In genomic region chr1:161626445-161627139, GRCh38 we compare ENCODE assay signal across 13 cellular contexts. TPM values are rescaled to one million over a fixed set of nuclear protein-coding genes. Genes with fewer than 3 reads are reported as not detected.
A peak's percentile ranks its signal among the peaks of the same experiment; 100 is the strongest.
DNase-seq lines count a peak whose midpoint lies in the region; ATAC-seq and TF ChIP-seq lines count a peak whose summit lies in the region.
"Not testable (repeated sequence)": the region's sequence is repeated elsewhere in the genome, so short reads cannot be mapped to it uniquely, and the experiment has no call there.
"Had no signal": no experiment of that assay in that cellular context is flagged by ENCODE, and none has a peak within 500 bp of the region (broad histone marks: within the 10 kb centered on the region; RNA-seq: fewer than 3 reads in every experiment).

No MANE protein-coding gene starts in this region.

- H3K4me3 Mint-ChIP-seq in CD4-positive, alpha-beta memory T cell, result peak overlapping the region in 6 of 8 donors; percentile 13 to 61 (median 32)
- not testable (repeated sequence) for H3K4me3 Mint-ChIP-seq in activated CD4-positive, alpha-beta memory T cell treated with anti-CD3 and anti-CD28 coated beads, Interleukin-2, amount 10 ng/mL, durations not matched to agents 7 days and 5 days; dendritic cell treated with granulocyte-macrophage colony-stimulating factor and Interleukin-4, amounts not matched to agents 40 ng/mL and 50 ng/mL, for 4 days; memory B cell
- peak overlapping the region; percentile 67 for H3K4me3 Mint-ChIP-seq in natural killer cell treated with Interleukin-12 subunit alpha and Interleukin-12 subunit beta and Interleukin-15 and Interleukin-18, amount 100 ng/mL, for 72 hours

- H3K27me3 ChIP-seq in CD4-positive, alpha-beta memory T cell (ENCODE audit: insufficient read depth, low read length); HL-60 (ENCODE audit: insufficient read depth, poor library complexity, severe bottlenecking); upper lobe of right lung: not testable (repeated sequence)

- not testable (repeated sequence) for TF ChIP-seq CTCF in HL-60 (IDR thresholded peaks at IDR 0.05; ENCODE audit: insufficient read depth, low read length); upper lobe of right lung (IDR thresholded peaks at IDR 0.05)

- H3K9me3 Mint-ChIP-seq in CD4-positive, alpha-beta memory T cell; activated CD4-positive, alpha-beta memory T cell treated with anti-CD3 and anti-CD28 coated beads, Interleukin-2, amount 10 ng/mL, durations not matched to agents 7 days and 5 days; dendritic cell treated with granulocyte-macrophage colony-stimulating factor and Interleukin-4, amounts not matched to agents 40 ng/mL and 50 ng/mL, for 4 days; memory B cell; natural killer cell treated with Interleukin-12 subunit alpha and Interleukin-12 subunit beta and Interleukin-15 and Interleukin-18, amount 100 ng/mL, for 72 hours: not testable (repeated sequence)

- H3K4me1 ChIP-seq in CD4-positive, alpha-beta memory T cell (ENCODE audit: insufficient read depth, low read length), result peaks cover 36% of the 10 kb centered on the region
- H3K4me1 ChIP-seq in upper lobe of right lung, result not testable (repeated sequence)

- not testable (repeated sequence) for H3K36me3 Mint-ChIP-seq in CD4-positive, alpha-beta memory T cell; activated CD4-positive, alpha-beta memory T cell treated with anti-CD3 and anti-CD28 coated beads, Interleukin-2, amount 10 ng/mL, durations not matched to agents 7 days and 5 days (ENCODE audit: low read depth); dendritic cell treated with granulocyte-macrophage colony-stimulating factor and Interleukin-4, amounts not matched to agents 40 ng/mL and 50 ng/mL, for 4 days (ENCODE audit: low read depth); memory B cell; natural killer cell treated with Interleukin-12 subunit alpha and Interleukin-12 subunit beta and Interleukin-15 and Interleukin-18, amount 100 ng/mL, for 72 hours

- not testable (repeated sequence) for H3K9me3 ChIP-seq in CD4-positive, alpha-beta memory T cell (ENCODE audit: control insufficient read depth in 1 of 2, low read length in 2 of 2); upper lobe of right lung

- not testable (repeated sequence) for H3K4me3 ChIP-seq in CD4-positive, alpha-beta memory T cell (ENCODE audit: low read length in 2 of 2); HL-60 (replicated peaks; ENCODE audit: insufficient read depth, low read length); upper lobe of right lung

- H3K27me3 Mint-ChIP-seq in CD4-positive, alpha-beta memory T cell; activated CD4-positive, alpha-beta memory T cell treated with anti-CD3 and anti-CD28 coated beads, Interleukin-2, amount 10 ng/mL, durations not matched to agents 7 days and 5 days; memory B cell; natural killer cell treated with Interleukin-12 subunit alpha and Interleukin-12 subunit beta and Interleukin-15 and Interleukin-18, amount 100 ng/mL, for 72 hours: not testable (repeated sequence)
- peaks cover 24% of the 10 kb centered on the region for H3K27me3 Mint-ChIP-seq in dendritic cell treated with granulocyte-macrophage colony-stimulating factor and Interleukin-4, amounts not matched to agents 40 ng/mL and 50 ng/mL, for 4 days

- ATAC-seq in memory B cell (ENCODE audit: low read depth) (peak; percentile 28), upper lobe of right lung (peak; percentile 40)
- peak; percentile 61 to 67 for ATAC-seq in natural killer cell treated with Interleukin-12 subunit alpha and Interleukin-12 subunit beta and Interleukin-15 and Interleukin-18, amount 100 ng/mL, for 72 hours

- CTCF ChIA-PET in CD4-positive, alpha-beta memory T cell (lab: Charles Lee; ENCODE audit: partially characterized antibody); activated CD4-positive, alpha-beta memory T cell treated with anti-CD3 and anti-CD28 coated beads, Interleukin-2, amount 10 ng/mL, durations not matched to agents 7 days and 5 days (lab: Charles Lee): not testable (repeated sequence)

- intact Hi-C loops in CD4-positive, alpha-beta memory T cell (cut with micrococcal nuclease); dendritic cell treated with granulocyte-macrophage colony-stimulating factor and Interleukin-4, amounts not matched to agents 40 ng/mL and 50 ng/mL, for 4 days (cut with micrococcal nuclease); upper lobe of right lung (cut with DNase I): not testable (repeated sequence)

- H3K27ac Mint-ChIP-seq in CD4-positive, alpha-beta memory T cell, result peak overlapping the region; percentile 12 to 87 (median 63)
- peak overlapping the region; percentile 63 for H3K27ac Mint-ChIP-seq in activated CD4-positive, alpha-beta memory T cell treated with anti-CD3 and anti-CD28 coated beads, Interleukin-2, amount 10 ng/mL, durations not matched to agents 7 days and 5 days
- H3K27ac Mint-ChIP-seq in dendritic cell treated with granulocyte-macrophage colony-stimulating factor and Interleukin-4, amounts not matched to agents 40 ng/mL and 50 ng/mL, for 4 days, result peak overlapping the region; percentile 67
- H3K27ac Mint-ChIP-seq in memory B cell, result not testable (repeated sequence)
- peak overlapping the region; percentile 70 for H3K27ac Mint-ChIP-seq in natural killer cell treated with Interleukin-12 subunit alpha and Interleukin-12 subunit beta and Interleukin-15 and Interleukin-18, amount 100 ng/mL, for 72 hours

- H3K36me3 ChIP-seq in CD4-positive, alpha-beta memory T cell (ENCODE audit: insufficient read depth, low read length); upper lobe of right lung: not testable (repeated sequence)

- not testable (repeated sequence) for DNase-seq in CD4-positive, alpha-beta memory T cell; activated CD4-positive, alpha-beta memory T cell treated with anti-CD3 and anti-CD28 coated beads, Interleukin-2, amount 10 ng/mL, durations not matched to agents 7 days and 5 days; memory B cell (ENCODE audit: low spot score in 2 of 2); natural killer cell treated with Interleukin-12 subunit alpha and Interleukin-12 subunit beta and Interleukin-15 and Interleukin-18, amount 100 ng/mL, for 72 hours (ENCODE audit: low spot score); upper lobe of right lung
- DNase-seq in HL-60 (ENCODE audit: low read depth in 1 of 2, low spot score in 1 of 2), result peak in 1 of 2 experiments; percentile 53
- peak; percentile 31 for DNase-seq in NK-92 treated with Interleukin-12 subunit alpha and Interleukin-12 subunit beta, amount 100 ng/mL, for 24 hours (lab: John Stamatoyannopoulos, UW)

- POLR2A ChIA-PET in CD4-positive, alpha-beta memory T cell (lab: Charles Lee; ENCODE audit: partially characterized antibody); activated CD4-positive, alpha-beta memory T cell treated with anti-CD3 and anti-CD28 coated beads, Interleukin-2, amount 10 ng/mL, durations not matched to agents 7 days and 5 days (lab: Charles Lee): not testable (repeated sequence)

- peaks cover 22 to 42% (median 33%) of the 10 kb centered on the region in 4 donors for H3K4me1 Mint-ChIP-seq in CD4-positive, alpha-beta memory T cell
- peaks cover 38% of the 10 kb centered on the region for H3K4me1 Mint-ChIP-seq in activated CD4-positive, alpha-beta memory T cell treated with anti-CD3 and anti-CD28 coated beads, Interleukin-2, amount 10 ng/mL, durations not matched to agents 7 days and 5 days
- H3K4me1 Mint-ChIP-seq in dendritic cell treated with granulocyte-macrophage colony-stimulating factor and Interleukin-4, amounts not matched to agents 40 ng/mL and 50 ng/mL, for 4 days (ENCODE audit: low read depth), result peaks cover 20% of the 10 kb centered on the region
- peaks cover 11% of the 10 kb centered on the region for H3K4me1 Mint-ChIP-seq in memory B cell
- peaks cover 36 to 47% of the 10 kb centered on the region in 2 donors for H3K4me1 Mint-ChIP-seq in natural killer cell treated with Interleukin-12 subunit alpha and Interleukin-12 subunit beta and Interleukin-15 and Interleukin-18, amount 100 ng/mL, for 72 hours (ENCODE audit: low read depth in 2 of 2)

- not testable (repeated sequence) for H3K27ac ChIP-seq in CD4-positive, alpha-beta memory T cell (ENCODE audit: low read depth, low read length); upper lobe of right lung
- H3K27ac ChIP-seq in HL-60 (replicated peaks), result peak overlapping the region; percentile 51

RNA-seq across cellular contexts. Expression of gene FCGR3B, which starts 4.4 kb away (rescaled TPM):
- not detected for total RNA-seq in CD4-positive, alpha-beta memory T cell
- not detected for polyA plus RNA-seq in CD4-positive, alpha-beta memory T cell
- not detected for total RNA-seq in activated CD4-positive, alpha-beta memory T cell treated with anti-CD3 and anti-CD28 coated beads, Interleukin-2, amount 10 ng/mL, durations not matched to agents 7 days and 5 days
- 1 to 10 TPM; 2.7 to 3.0 TPM for total RNA-seq in natural killer cell treated with Interleukin-12 subunit alpha and Interleukin-12 subunit beta and Interleukin-15 and Interleukin-18, amount 100 ng/mL, for 72 hours
- 18.9 TPM for total RNA-seq in upper lobe of right lung
- total RNA-seq: PC-9, RPMI7951, SJSA1 had no signal
- polyA plus RNA-seq: AG04450 had no signal

RNA-seq across cellular contexts. Expression of gene FCGR2B, which starts 36.4 kb away (rescaled TPM):
- under 1 TPM; 0.93 to 0.94 TPM for total RNA-seq in CD4-positive, alpha-beta memory T cell
- polyA plus RNA-seq in CD4-positive, alpha-beta memory T cell, result 1 to 10 TPM in 1 of 2 donors, under 1 TPM in 1; 0.49 to 2.1 TPM
- total RNA-seq in activated CD4-positive, alpha-beta memory T cell treated with anti-CD3 and anti-CD28 coated beads, Interleukin-2, amount 10 ng/mL, durations not matched to agents 7 days and 5 days, result under 1 TPM; 0.18 to 0.25 TPM
- total RNA-seq in natural killer cell treated with Interleukin-12 subunit alpha and Interleukin-12 subunit beta and Interleukin-15 and Interleukin-18, amount 100 ng/mL, for 72 hours, result 1 to 10 TPM in 1 of 2 donors, under 1 TPM in 1; 0.83 to 7.1 TPM
- total RNA-seq in upper lobe of right lung, result 30.7 TPM
- total RNA-seq: M059J, PC-9, SJSA1 had no signal
- polyA plus RNA-seq: AG04450 had no signal
